ENCODE assay signal across 8 cellular contexts in the genomic region with DNA sequence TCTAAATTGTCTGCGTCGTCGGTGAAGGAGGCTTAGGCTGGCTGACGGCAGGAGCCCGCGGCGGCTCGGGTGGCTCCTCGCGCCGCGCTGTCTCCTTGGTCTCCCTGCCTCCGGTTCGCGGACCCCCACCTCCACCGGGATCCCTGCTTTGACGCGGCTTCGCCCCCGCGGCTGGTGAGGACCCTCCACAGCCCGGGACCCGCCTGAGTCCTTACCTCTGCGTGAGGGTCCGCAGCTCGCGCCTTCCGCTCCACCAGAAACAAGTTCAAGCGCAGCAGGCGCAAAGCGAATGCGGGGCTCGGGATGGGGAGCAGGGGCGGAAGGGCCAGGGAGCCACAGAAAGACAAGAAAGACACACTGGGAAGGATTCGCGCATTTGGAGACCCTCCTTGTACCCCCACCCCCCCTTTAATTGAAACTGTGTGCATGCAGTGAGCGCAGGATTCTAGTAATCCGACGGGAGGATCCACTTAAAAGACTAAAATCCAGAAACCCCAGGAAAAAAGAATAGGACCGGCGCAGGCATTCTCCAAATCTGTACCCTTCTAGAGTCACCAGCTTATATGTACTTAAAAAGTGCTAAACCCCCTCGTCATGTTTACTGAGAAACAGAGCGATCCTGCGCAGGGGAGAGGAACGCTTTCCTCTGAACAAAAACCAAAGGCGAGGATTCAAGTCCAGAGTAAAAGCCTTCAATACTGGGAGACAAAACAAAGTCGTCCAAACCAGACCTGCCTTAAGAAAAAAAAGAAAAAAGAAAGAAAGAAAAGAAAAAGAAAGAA. TPM values are rescaled to one million over a fixed set of nuclear protein-coding genes. Genes with fewer than 3 reads are reported as not detected.
DNase-seq lines count a peak whose midpoint lies in the region; ATAC-seq, FAIRE-seq and TF ChIP-seq lines count a peak whose summit lies in the region.
"Had no signal": no experiment of that assay in that cellular context is flagged by ENCODE, and none has a peak within 500 bp of the region (broad histone marks: within the 10 kb centered on the region; RNA-seq: fewer than 3 reads in every experiment).

No MANE protein-coding gene starts in this region.

- DNase-seq in GM12878 (ENCODE audit: low read depth, low spot score) (no peak), right lobe of liver (no peak)
- no peak for DNase-seq in effector CD8-positive, alpha-beta T cell (lab: John Stamatoyannopoulos, UW)
- no peak for DNase-seq in stimulated activated CD8-positive, alpha-beta memory T cell treated with anti-CD3 and anti-CD28 coated beads, Interleukin-4, amount 100 ng/mL, for 48 hours

- ATAC-seq in GM12878 (peak; percentile 1; the same call in 2 of the 3 replicates), right lobe of liver (no peak), HG03460 (IDR thresholded peaks at IDR 0.05; ENCODE audit: unreplicated experiment) (no peak)

- TF ChIP-seq CTCF in GM12878 (IDR thresholded peaks at IDR 0.05 in 2 of 3, conservative IDR thresholded peaks at IDR 0.05 in 1 of 3; ENCODE audit: control insufficient read depth in 2 of 3, extremely low read depth in 1 of 3, insufficient read depth in 1 of 3, low read depth in 3 of 3, low read length in 3 of 3) (no peak), right lobe of liver (IDR thresholded peaks at IDR 0.05) (no peak)

- H3K4me3 ChIP-seq in HUES48 (ENCODE audit: low read depth, low read length) (peak overlapping the region; percentile 53), GM12878 (peak overlapping the region; percentile 57), right lobe of liver (peak overlapping the region; percentile 25 to 44 (median 33)), stomach smooth muscle (ENCODE audit: low read length in 2 of 2) (peak overlapping the region; percentile 64 to 98)

- peak overlapping the region; percentile 76 for H3K4me2 ChIP-seq in GM12878 (ENCODE audit: control insufficient read depth, insufficient read depth)

- peaks cover 49% of the 10 kb centered on the region for H3K79me2 ChIP-seq in GM12878 (ENCODE audit: control insufficient read depth, insufficient read depth, low read length)

- in situ Hi-C loops in GM12878 (cut with MboI): loop anchor here (25.0 kb wide), 1 partner anchor 1907 kb away; no protein-coding TSS in a partner anchor

- no peaks in the 10 kb centered on the region for H4K20me1 ChIP-seq in GM12878 (ENCODE audit: control insufficient read depth, insufficient read depth)

- POLR2A ChIA-PET in GM12878 (lab: Charles Lee): no interaction called here

- BruUV-seq in GM12878 (replicated peaks; lab: Mats Ljungman, UMichigan): no TSS peak

- peaks cover 80% of the 10 kb centered on the region for H3K27me3 ChIP-seq in HUES48 (ENCODE audit: control insufficient read depth, insufficient read depth, low read length)
- H3K27me3 ChIP-seq in GM12878 (replicated peaks in 1 of 2; ENCODE audit: control insufficient read depth in 2 of 2, insufficient read depth in 2 of 2, low read length in 1 of 2): no peaks in the 10 kb centered on the region
- H3K27me3 ChIP-seq in right lobe of liver: no peaks in the 10 kb centered on the region
- H3K27me3 ChIP-seq in stomach smooth muscle (ENCODE audit: control insufficient read depth in 1 of 2, insufficient read depth in 2 of 2, low read length in 2 of 2): no peaks in the 10 kb centered on the region

- 75% methylated on average over 43 of the region's 47 CpGs for WGBS in GM12878 (ENCODE audit: insufficient coverage, insufficient replicate concordance, low lambda C conversion rate, missing lambda C conversion rate)
- WGBS in right lobe of liver (ENCODE audit: insufficient coverage, low coverage, low lambda C conversion rate, missing lambda C conversion rate): 33% methylated on average over 21 of the region's 47 CpGs

- intact Hi-C loops in GM12878 (cut with micrococcal nuclease; ENCODE audit: unreplicated experiment): loop anchor here (5.0 to 10.0 kb wide), 8 partner anchors 33 to 1280 kb away; partner anchors contain the start of genes CNDP2, FBXO15 and TIMM21
- intact Hi-C loops in right lobe of liver (cut with DNase I): no loop called here

- no peak overlapping the region for H3K9ac ChIP-seq in HUES48 (ENCODE audit: low read depth, low read length)
- H3K9ac ChIP-seq in GM12878 (ENCODE audit: control insufficient read depth, insufficient read depth, low read length): peak overlapping the region; percentile 53
- peak overlapping the region; percentile 79 to 89 for H3K9ac ChIP-seq in stomach smooth muscle (ENCODE audit: low read length in 2 of 2)

- H2AFZ ChIP-seq in GM12878 (ENCODE audit: control insufficient read depth, low read depth, low read length): peak overlapping the region; percentile 23; the same call in 1 of the 2 replicates

- H3K27ac ChIP-seq in HUES48 (ENCODE audit: low read depth, low read length) (no peak overlapping the region), GM12878 (ENCODE audit: control insufficient read depth, insufficient read depth) (no peak overlapping the region), right lobe of liver (no peak overlapping the region), stomach smooth muscle (ENCODE audit: low read length) (peak overlapping the region; percentile 95)
- H3K27ac ChIP-seq: VCaP had no signal

- FAIRE-seq in GM12878 (lab: Jason Lieb, UNC): no peak

- TF ChIP-seq POLR2A in GM12878 (IDR thresholded peaks at IDR 0.05; ENCODE audit: low read depth, low read length): no peak
- TF ChIP-seq POLR2A in right lobe of liver (IDR thresholded peaks at IDR 0.05): no peak

- SMC1A ChIA-PET in GM12878 (lab: Charles Lee; ENCODE audit: uncharacterized antibody, unreplicated experiment): interaction anchor here (1.6 kb wide), 1 partner anchor 11 kb away, joined by 4 read pairs; no protein-coding TSS in a partner anchor

- no peak for TF ChIP-seq EP300 in GM12878 (IDR thresholded peaks at IDR 0.05; ENCODE audit: borderline replicate concordance in 1 of 2, control insufficient read depth in 1 of 2, low read depth in 2 of 2, low read length in 2 of 2)

- CTCF ChIA-PET in GM12878 (lab: Yijun Ruan, JAX): no interaction called here

- no peak for TF ChIP-seq RAD21 in GM12878 (IDR thresholded peaks at IDR 0.05; ENCODE audit: insufficient read depth, low read depth, low read length)

- H3K9me3 ChIP-seq in HUES48 (ENCODE audit: control insufficient read depth, insufficient read depth, low read length) (no peaks in the 10 kb centered on the region), GM12878 (replicated peaks; ENCODE audit: control insufficient read depth, insufficient read depth, low read length) (no peaks in the 10 kb centered on the region), right lobe of liver (no peaks in the 10 kb centered on the region), stomach smooth muscle (ENCODE audit: control insufficient read depth in 2 of 2, low read length in 2 of 2) (no peaks in the 10 kb centered on the region)

- H3K4me1 ChIP-seq in HUES48 (ENCODE audit: control insufficient read depth, insufficient read depth, low read length) (peaks cover 32% of the 10 kb centered on the region), GM12878 (ENCODE audit: control insufficient read depth, insufficient read depth, low read length) (no peaks in the 10 kb centered on the region), right lobe of liver (peaks cover 0 to 17% (median 2%) of the 10 kb centered on the region in 4 donors), stomach smooth muscle (ENCODE audit: control insufficient read depth, insufficient read depth, low read length) (peaks cover 30% of the 10 kb centered on the region)

- no peaks in the 10 kb centered on the region for H3K36me3 ChIP-seq in HUES48 (ENCODE audit: control insufficient read depth, insufficient read depth, low read length)
- peaks cover 4% of the 10 kb centered on the region in 2 experiments; a peak in 3 of 4 replicates for H3K36me3 ChIP-seq in GM12878 (ENCODE audit: control insufficient read depth in 2 of 2, insufficient read depth in 2 of 2, low read length in 1 of 2)
- peaks cover 0 to 8% (median 0%) of the 10 kb centered on the region in 4 donors for H3K36me3 ChIP-seq in right lobe of liver
- H3K36me3 ChIP-seq in stomach smooth muscle (ENCODE audit: control insufficient read depth in 2 of 2, insufficient read depth in 2 of 2, low read length in 2 of 2): peaks cover 0 to 5% of the 10 kb centered on the region in 2 donors

- RAD21 ChIA-PET in GM12878 (lab: Charles Lee; ENCODE audit: unreplicated experiment): interaction anchor here (1.3 kb wide), 1 partner anchor 32 kb away, joined by 5 read pairs; no protein-coding TSS in a partner anchor

RNA-seq across cellular contexts. Expression of gene PTGR3, which starts 3.8 kb away (rescaled TPM):
- 18.9 and 21.4 TPM in 2 replicates for total RNA-seq in GM12878 (2013; cell fraction: nucleolus; rRNA removed)
- total RNA-seq in GM12878 (2014; rRNA removed) (8.7 and 15.1 TPM in 2 replicates), GM12878 (2014; rRNA removed; fragmentation: Illumina TruSeq; extraction: Trizol) (12.2 and 13.2 TPM in 2 replicates), GM12878 (2021) (44.9 and 45.1 TPM in 2 replicates), right lobe of liver (10 to 100 TPM in 5 of 6 experiments, 1 to 10 TPM in 1; 9.4 to 30.1 (median 19.8) TPM)
- 7.0 TPM for polyA plus RNA-seq in GM12878 (2011; ENCODE audit: low read depth)
- polyA plus RNA-seq in GM12878 (2011; rRNA removed) (63.9 and 69.8 TPM in 2 replicates), GM12878 (2014; fragmentation: Illumina TruSeq; extraction: Trizol) (29.5 and 30.4 TPM in 2 replicates), GM12878 (2014; fragmentation: Nextera tagmentation; extraction: Ambion mirVana) (1 to 10 TPM; 6.2 to 8.8 TPM), GM12878 (2014; rRNA removed) (29.2 and 34.8 TPM in 2 replicates), GM12878 (2016; fragmentation: Nextera tagmentation; extraction: Ambion mirVana) (10 to 100 TPM; 21.8 to 22.0 TPM)
- polyA plus RNA-seq in GM12878 (2011; cell fraction: cytosol; rRNA removed): 52.5 and 53.4 TPM in 2 replicates
- 87.8 and 88.3 TPM in 2 replicates for polyA plus RNA-seq in GM12878 (2011; cell fraction: nucleus; rRNA removed)
- 16.7 and 18.1 TPM in 2 replicates for polyA plus RNA-seq in GM12878 (2012)
- polyA minus RNA-seq in GM12878 (2011; rRNA and poly(A)+ RNA removed): 57.6 and 90.8 TPM in 2 replicates
- polyA minus RNA-seq in GM12878 (2011; cell fraction: cytosol; rRNA and poly(A)+ RNA removed): 15.9 and 22.5 TPM in 2 replicates
- 34.7 and 50.0 TPM in 2 replicates for polyA minus RNA-seq in GM12878 (2011; cell fraction: nucleus; rRNA and poly(A)+ RNA removed)

RNA-seq across cellular contexts. Expression of gene TSHZ1, which starts 5.4 kb away (rescaled TPM):
- 7.5 TPM in 2 replicates for total RNA-seq in GM12878 (2013; cell fraction: nucleolus; rRNA removed)
- total RNA-seq in GM12878 (2014; rRNA removed) (8.3 and 8.7 TPM in 2 replicates), GM12878 (2014; rRNA removed; fragmentation: Illumina TruSeq; extraction: Trizol) (5.8 and 6.2 TPM in 2 replicates), GM12878 (2021) (14.0 and 15.2 TPM in 2 replicates), right lobe of liver (10 to 100 TPM in 2 of 6 experiments, 1 to 10 TPM in 4; 6.4 to 13.3 (median 9.6) TPM)
- 2.4 TPM for polyA plus RNA-seq in GM12878 (2011; ENCODE audit: low read depth)
- polyA plus RNA-seq in GM12878 (2011; rRNA removed) (2.8 and 4.0 TPM in 2 replicates), GM12878 (2014; fragmentation: Illumina TruSeq; extraction: Trizol) (5.3 and 7.1 TPM in 2 replicates), GM12878 (2014; fragmentation: Nextera tagmentation; extraction: Ambion mirVana) (1 to 10 TPM; 2.2 to 2.9 TPM), GM12878 (2014; rRNA removed) (6.7 and 7.9 TPM in 2 replicates), GM12878 (2016; fragmentation: Nextera tagmentation; extraction: Ambion mirVana) (1 to 10 TPM; 2.4 to 2.8 TPM)
- 4.4 and 4.8 TPM in 2 replicates for polyA plus RNA-seq in GM12878 (2011; cell fraction: cytosol; rRNA removed)
- polyA plus RNA-seq in GM12878 (2011; cell fraction: nucleus; rRNA removed): 5.2 and 7.7 TPM in 2 replicates
- polyA plus RNA-seq in GM12878 (2012): 4.3 and 5.1 TPM in 2 replicates
- 4.9 and 6.4 TPM in 2 replicates for polyA minus RNA-seq in GM12878 (2011; rRNA and poly(A)+ RNA removed)
- polyA minus RNA-seq in GM12878 (2011; cell fraction: cytosol; rRNA and poly(A)+ RNA removed): 5.1 and 5.2 TPM in 2 replicates
- 4.1 and 7.7 TPM in 2 replicates for polyA minus RNA-seq in GM12878 (2011; cell fraction: nucleus; rRNA and poly(A)+ RNA removed)
